ENCODE assay signal across 8 cellular contexts in genomic region chr20:38434770-38435554, GRCh38. TPM values are rescaled to one million over a fixed set of nuclear protein-coding genes. Genes with fewer than 3 reads are reported as not detected.
DNase-seq lines count a peak whose midpoint lies in the region; ATAC-seq and TF ChIP-seq lines count a peak whose summit lies in the region.

TSS of gene SNHG17 (minus strand) at chr20:38435328.

- H3K4me1 Mint-ChIP-seq in glutamatergic neuron (ENCODE audit: low read depth, unreplicated experiment): peaks cover 3% of the 10 kb centered on the region

- no peaks in the 10 kb centered on the region for H3K27me3 ChIP-seq in osteoblast (ENCODE audit: insufficient read depth, low read length)
- H3K27me3 ChIP-seq in thoracic aorta (replicated peaks; ENCODE audit: insufficient read depth): no peaks in the 10 kb centered on the region

- peak within 1 kb of the TSS; percentile 93 for H3K4me3 Mint-ChIP-seq in glutamatergic neuron (ENCODE audit: unreplicated experiment)

- H3K36me3 Mint-ChIP-seq in activated naive CD4-positive, alpha-beta T cell treated with anti-CD3 and anti-CD28 coated beads, Interleukin-2, amount 50 U/mL, for 72 hours: peaks cover 42 to 43% of the 10 kb centered on the region in 2 donors
- H3K36me3 Mint-ChIP-seq in glutamatergic neuron (ENCODE audit: unreplicated experiment): peaks cover 16% of the 10 kb centered on the region

- H3K27ac ChIP-seq in osteoblast (ENCODE audit: low read depth, low read length): peak within 1 kb of the TSS; percentile 94
- peak within 1 kb of the TSS; percentile 73 to 79 for H3K27ac ChIP-seq in thoracic aorta

- TF ChIP-seq CTCF in glutamatergic neuron (IDR thresholded peaks at IDR 0.05; ENCODE audit: partially characterized antibody, unreplicated experiment) (peak; percentile 99), osteoblast (IDR thresholded peaks at IDR 0.05; ENCODE audit: extremely low read depth, low read depth, low read length) (peak; percentile 100), thoracic aorta (IDR thresholded peaks at IDR 0.05) (peak; percentile 100)

- H4K20me1 ChIP-seq in osteoblast (ENCODE audit: insufficient read depth, low read length): peaks cover 40% of the 10 kb centered on the region

- H3K9me3 ChIP-seq in osteoblast (ENCODE audit: low read depth, low read length): no peaks in the 10 kb centered on the region
- H3K9me3 ChIP-seq in thoracic aorta: no peaks in the 10 kb centered on the region

- H3K4me3 ChIP-seq in osteoblast (ENCODE audit: insufficient read depth, low read length): peak within 1 kb of the TSS; percentile 96
- peak within 1 kb of the TSS; percentile 88 for H3K4me3 ChIP-seq in thoracic aorta

- peak; percentile 89 to 94 for ATAC-seq in activated naive CD4-positive, alpha-beta T cell treated with anti-CD3 and anti-CD28 coated beads, Interleukin-2, amount 50 U/mL, for 72 hours
- ATAC-seq in thoracic aorta (ENCODE audit: insufficient number of reproducible peaks, low FRiP score, low read depth): peak; percentile 64

- peaks cover 4% of the 10 kb centered on the region for H3K27me3 Mint-ChIP-seq in glutamatergic neuron (ENCODE audit: unreplicated experiment)

- peaks cover 39% of the 10 kb centered on the region for H3K36me3 ChIP-seq in osteoblast (ENCODE audit: insufficient read depth, low read length)
- peaks cover 33% of the 10 kb centered on the region for H3K36me3 ChIP-seq in thoracic aorta

- peaks cover 47% of the 10 kb centered on the region for H3K79me2 ChIP-seq in osteoblast (ENCODE audit: insufficient read depth, low read length)

- DNase-seq in EH (ENCODE audit: low read depth) (peak; percentile 90), HCEC 1CT (peak; percentile 91), NCI-H1048 (lab: John Stamatoyannopoulos, UW) (peak; percentile 58), SKM-1 (lab: John Stamatoyannopoulos, UW; ENCODE audit: unreplicated experiment) (peak; percentile 88), glutamatergic neuron (peak; percentile 89), osteoblast (ENCODE audit: insufficient read length, low spot score, missing footprints) (peak; percentile 94), thoracic aorta (ENCODE audit: low spot score) (peak; percentile 67)
- DNase-seq in activated naive CD4-positive, alpha-beta T cell treated with anti-CD3 and anti-CD28 coated beads, Interleukin-2, amount 50 U/mL, for 72 hours (ENCODE audit: low spot score in 2 of 2): peak; percentile 89 to 93

- H3K4me1 ChIP-seq in osteoblast (ENCODE audit: insufficient read depth, low read length): peaks cover 26% of the 10 kb centered on the region
- H3K4me1 ChIP-seq in thoracic aorta (ENCODE audit: control insufficient read depth in 1 of 2, low read depth in 2 of 2): peaks cover 7 to 13% of the 10 kb centered on the region in 2 donors

- H2AFZ ChIP-seq in osteoblast (ENCODE audit: low read length): peak within 1 kb of the TSS; percentile 91

- no peaks in the 10 kb centered on the region for H3K9me3 Mint-ChIP-seq in activated naive CD4-positive, alpha-beta T cell treated with anti-CD3 and anti-CD28 coated beads, Interleukin-2, amount 50 U/mL, for 72 hours
- H3K9me3 Mint-ChIP-seq in glutamatergic neuron (ENCODE audit: unreplicated experiment): peaks cover 5% of the 10 kb centered on the region

- H3K4me2 ChIP-seq in osteoblast (ENCODE audit: insufficient read depth, low read length): peak within 1 kb of the TSS; percentile 98

- peak within 1 kb of the TSS; percentile 97 to 99 for H3K27ac Mint-ChIP-seq in activated naive CD4-positive, alpha-beta T cell treated with anti-CD3 and anti-CD28 coated beads, Interleukin-2, amount 50 U/mL, for 72 hours
- peak within 1 kb of the TSS; percentile 85 for H3K27ac Mint-ChIP-seq in glutamatergic neuron (ENCODE audit: unreplicated experiment)

RNA-seq across cellular contexts. Expression of gene SNHG17, which starts in this region (rescaled TPM):
- 100 to 1,000 TPM in 1 of 2 donors, 10 to 100 TPM in 1; 72.3 to 102 TPM for total RNA-seq in activated naive CD4-positive, alpha-beta T cell treated with anti-CD3 and anti-CD28 coated beads, Interleukin-2, amount 50 U/mL, for 72 hours
- total RNA-seq in glutamatergic neuron (ENCODE audit: unreplicated experiment): 33.0 TPM
- total RNA-seq in osteoblast: 5.6 and 6.9 TPM in 2 replicates
- total RNA-seq in thoracic aorta: 10 to 100 TPM in 1 of 2 donors, 1 to 10 TPM in 1; 8.9 to 38.9 TPM

Comparison
In these comparisons a context has a peak if more than half of its experiments do, and no peak if none do; other contexts are left out.
1. Peak in every context shown above with its lines: DNase-seq, ATAC-seq, H3K4me3 ChIP-seq and H3K27ac ChIP-seq.